ENCODE assay signal across 1 cellular context in genomic region chr6:166420351-166420750, GRCh38.
TF ChIP-seq lines count a peak whose summit lies in the region.

No MANE protein-coding gene starts in this region.

TF ChIP-seq in HepG2, 621 proteins besides CTCF, POLR2A, EP300 and RAD21 (continued from another document and continues in another):
- TF ChIP-seq ZBTB1 (CRISPR knock-in tag; IDR thresholded peaks at IDR 0.05; ENCODE audit: borderline replicate concordance) (no peak), EHMT2 (IDR thresholded peaks at IDR 0.05; ENCODE audit: borderline replicate concordance, low read depth, low read length) (peak; percentile 38; the same call in 1 of the 2 replicates), GPBP1L1 (CRISPR knock-in tag; IDR thresholded peaks at IDR 0.05) (no peak), HNF1A (IDR thresholded peaks at IDR 0.05; ENCODE audit: low read depth) (no peak), HNF1A (CRISPR knock-in tag; IDR thresholded peaks at IDR 0.05; ENCODE audit: borderline replicate concordance) (0 out of 2 replicates have a peak, but pooled peaks have one; percentile 19), ZNF556 (CRISPR knock-in tag; IDR thresholded peaks at IDR 0.05; ENCODE audit: borderline replicate concordance) (peak; percentile 63; the same call in 1 of the 2 replicates), STAG1 (CRISPR knock-in tag; IDR thresholded peaks at IDR 0.05) (peak; percentile 64), ARNTL (CRISPR knock-in tag; IDR thresholded peaks at IDR 0.05) (peak; percentile 67), SSRP1 (CRISPR knock-in tag; IDR thresholded peaks at IDR 0.05) (peak; percentile 64; the same call in 1 of the 2 replicates), HMG20A (CRISPR knock-in tag; IDR thresholded peaks at IDR 0.05; ENCODE audit: borderline replicate concordance) (peak; percentile 16; the same call in 1 of the 2 replicates), ZNF354B (CRISPR knock-in tag; IDR thresholded peaks at IDR 0.05) (no peak), ZMYM3 (CRISPR knock-in tag; IDR thresholded peaks at IDR 0.05) (peak; percentile 59; the same call in 1 of the 2 replicates), EEA1 (CRISPR knock-in tag; IDR thresholded peaks at IDR 0.05; ENCODE audit: borderline replicate concordance) (no peak), ZNF749 (CRISPR knock-in tag; IDR thresholded peaks at IDR 0.05; ENCODE audit: borderline replicate concordance) (no peak), THAP7 (CRISPR knock-in tag; IDR thresholded peaks at IDR 0.05) (no peak), ELF1 (CRISPR knock-in tag; IDR thresholded peaks at IDR 0.05) (no peak), KDM3A (CRISPR knock-in tag; IDR thresholded peaks at IDR 0.05; ENCODE audit: low read depth) (no peak), RXRA (CRISPR knock-in tag; IDR thresholded peaks at IDR 0.05) (no peak), ZNF784 (CRISPR knock-in tag; IDR thresholded peaks at IDR 0.05; ENCODE audit: borderline replicate concordance) (no peak; the same call in 1 of the 2 replicates), ZNF772 (CRISPR knock-in tag; IDR thresholded peaks at IDR 0.05) (0 out of 2 replicates have a peak, but pooled peaks have one; percentile 28), ZFP1 (CRISPR knock-in tag; IDR thresholded peaks at IDR 0.05) (0 out of 2 replicates have a peak, but pooled peaks have one; percentile 22), ATM (IDR thresholded peaks at IDR 0.05; ENCODE audit: borderline replicate concordance) (no peak), GZF1 (CRISPR knock-in tag; IDR thresholded peaks at IDR 0.05) (no peak), GTF3A (CRISPR knock-in tag; conservative IDR thresholded peaks at IDR 0.05) (0 out of 2 replicates have a peak, but pooled peaks have one; percentile 34), TRIM24 (CRISPR knock-in tag; IDR thresholded peaks at IDR 0.05) (no peak), MAFG (CRISPR knock-in tag; IDR thresholded peaks at IDR 0.05) (no peak), ZZZ3 (CRISPR knock-in tag; IDR thresholded peaks at IDR 0.05; ENCODE audit: borderline replicate concordance) (no peak), NCOR1 (IDR thresholded peaks at IDR 0.05; ENCODE audit: borderline replicate concordance, low read length) (no peak), ZNF33B (CRISPR knock-in tag; IDR thresholded peaks at IDR 0.05) (peak; percentile 36; the same call in 1 of the 2 replicates), REST (IDR thresholded peaks at IDR 0.05; ENCODE audit: borderline replicate concordance in 1 of 2, low read depth in 1 of 2, low read length in 2 of 2) (no peak; a peak in 1 of 4 replicates), SRY (CRISPR knock-in tag; IDR thresholded peaks at IDR 0.05) (no peak), ETV5 (CRISPR knock-in tag; IDR thresholded peaks at IDR 0.05; ENCODE audit: borderline replicate concordance) (peak; percentile 50; the same call in 1 of the 2 replicates), HDAC1 (CRISPR knock-in tag; IDR thresholded peaks at IDR 0.05) (peak; percentile 47; the same call in 1 of the 2 replicates), AGO1 (IDR thresholded peaks at IDR 0.05; ENCODE audit: low read depth, low read length, poor library complexity, severe bottlenecking) (no peak)
- TF ChIP-seq, protein P1, sequence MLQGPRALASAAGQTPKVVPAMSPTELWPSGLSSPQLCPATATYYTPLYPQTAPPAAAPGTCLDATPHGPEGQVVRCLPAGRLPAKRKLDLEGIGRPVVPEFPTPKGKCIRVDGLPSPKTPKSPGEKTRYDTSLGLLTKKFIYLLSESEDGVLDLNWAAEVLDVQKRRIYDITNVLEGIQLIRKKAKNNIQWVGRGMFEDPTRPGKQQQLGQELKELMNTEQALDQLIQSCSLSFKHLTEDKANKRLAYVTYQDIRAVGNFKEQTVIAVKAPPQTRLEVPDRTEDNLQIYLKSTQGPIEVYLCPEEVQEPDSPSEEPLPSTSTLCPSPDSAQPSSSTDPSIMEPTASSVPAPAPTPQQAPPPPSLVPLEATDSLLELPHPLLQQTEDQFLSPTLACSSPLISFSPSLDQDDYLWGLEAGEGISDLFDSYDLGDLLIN (CRISPR knock-in tag; IDR thresholded peaks at IDR 0.05; ENCODE audit: borderline replicate concordance) = no peak
- TF ChIP-seq, protein P2, sequence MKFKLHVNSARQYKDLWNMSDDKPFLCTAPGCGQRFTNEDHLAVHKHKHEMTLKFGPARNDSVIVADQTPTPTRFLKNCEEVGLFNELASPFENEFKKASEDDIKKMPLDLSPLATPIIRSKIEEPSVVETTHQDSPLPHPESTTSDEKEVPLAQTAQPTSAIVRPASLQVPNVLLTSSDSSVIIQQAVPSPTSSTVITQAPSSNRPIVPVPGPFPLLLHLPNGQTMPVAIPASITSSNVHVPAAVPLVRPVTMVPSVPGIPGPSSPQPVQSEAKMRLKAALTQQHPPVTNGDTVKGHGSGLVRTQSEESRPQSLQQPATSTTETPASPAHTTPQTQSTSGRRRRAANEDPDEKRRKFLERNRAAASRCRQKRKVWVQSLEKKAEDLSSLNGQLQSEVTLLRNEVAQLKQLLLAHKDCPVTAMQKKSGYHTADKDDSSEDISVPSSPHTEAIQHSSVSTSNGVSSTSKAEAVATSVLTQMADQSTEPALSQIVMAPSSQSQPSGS (CRISPR knock-in tag; IDR thresholded peaks at IDR 0.05) = peak; percentile 72
- TF ChIP-seq, protein P3, sequence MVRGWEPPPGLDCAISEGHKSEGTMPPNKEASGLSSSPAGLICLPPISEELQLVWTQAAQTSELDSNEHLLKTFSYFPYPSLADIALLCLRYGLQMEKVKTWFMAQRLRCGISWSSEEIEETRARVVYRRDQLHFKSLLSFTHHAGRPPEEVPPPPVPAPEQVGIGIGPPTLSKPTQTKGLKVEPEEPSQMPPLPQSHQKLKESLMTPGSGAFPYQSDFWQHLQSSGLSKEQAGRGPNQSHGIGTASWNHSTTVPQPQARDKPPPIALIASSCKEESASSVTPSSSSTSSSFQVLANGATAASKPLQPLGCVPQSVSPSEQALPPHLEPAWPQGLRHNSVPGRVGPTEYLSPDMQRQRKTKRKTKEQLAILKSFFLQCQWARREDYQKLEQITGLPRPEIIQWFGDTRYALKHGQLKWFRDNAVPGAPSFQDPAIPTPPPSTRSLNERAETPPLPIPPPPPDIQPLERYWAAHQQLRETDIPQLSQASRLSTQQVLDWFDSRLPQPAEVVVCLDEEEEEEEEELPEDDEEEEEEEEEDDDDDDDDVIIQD (CRISPR knock-in tag; IDR thresholded peaks at IDR 0.05; ENCODE audit: low read depth) = 0 out of 2 replicates have a peak, but pooled peaks have one; percentile 45
- TF ChIP-seq, protein P4, sequence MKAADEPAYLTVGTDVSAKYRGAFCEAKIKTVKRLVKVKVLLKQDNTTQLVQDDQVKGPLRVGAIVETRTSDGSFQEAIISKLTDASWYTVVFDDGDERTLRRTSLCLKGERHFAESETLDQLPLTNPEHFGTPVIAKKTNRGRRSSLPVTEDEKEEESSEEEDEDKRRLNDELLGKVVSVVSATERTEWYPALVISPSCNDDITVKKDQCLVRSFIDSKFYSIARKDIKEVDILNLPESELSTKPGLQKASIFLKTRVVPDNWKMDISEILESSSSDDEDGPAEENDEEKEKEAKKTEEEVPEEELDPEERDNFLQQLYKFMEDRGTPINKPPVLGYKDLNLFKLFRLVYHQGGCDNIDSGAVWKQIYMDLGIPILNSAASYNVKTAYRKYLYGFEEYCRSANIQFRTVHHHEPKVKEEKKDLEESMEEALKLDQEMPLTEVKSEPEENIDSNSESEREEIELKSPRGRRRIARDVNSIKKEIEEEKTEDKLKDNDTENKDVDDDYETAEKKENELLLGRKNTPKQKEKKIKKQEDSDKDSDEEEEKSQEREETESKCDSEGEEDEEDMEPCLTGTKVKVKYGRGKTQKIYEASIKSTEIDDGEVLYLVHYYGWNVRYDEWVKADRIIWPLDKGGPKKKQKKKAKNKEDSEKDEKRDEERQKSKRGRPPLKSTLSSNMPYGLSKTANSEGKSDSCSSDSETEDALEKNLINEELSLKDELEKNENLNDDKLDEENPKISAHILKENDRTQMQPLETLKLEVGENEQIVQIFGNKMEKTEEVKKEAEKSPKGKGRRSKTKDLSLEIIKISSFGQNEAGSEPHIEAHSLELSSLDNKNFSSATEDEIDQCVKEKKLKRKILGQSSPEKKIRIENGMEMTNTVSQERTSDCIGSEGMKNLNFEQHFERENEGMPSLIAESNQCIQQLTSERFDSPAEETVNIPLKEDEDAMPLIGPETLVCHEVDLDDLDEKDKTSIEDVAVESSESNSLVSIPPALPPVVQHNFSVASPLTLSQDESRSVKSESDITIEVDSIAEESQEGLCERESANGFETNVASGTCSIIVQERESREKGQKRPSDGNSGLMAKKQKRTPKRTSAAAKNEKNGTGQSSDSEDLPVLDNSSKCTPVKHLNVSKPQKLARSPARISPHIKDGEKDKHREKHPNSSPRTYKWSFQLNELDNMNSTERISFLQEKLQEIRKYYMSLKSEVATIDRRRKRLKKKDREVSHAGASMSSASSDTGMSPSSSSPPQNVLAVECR (CRISPR knock-in tag; IDR thresholded peaks at IDR 0.05; ENCODE audit: borderline replicate concordance) = no peak
- TF ChIP-seq, protein P5, sequence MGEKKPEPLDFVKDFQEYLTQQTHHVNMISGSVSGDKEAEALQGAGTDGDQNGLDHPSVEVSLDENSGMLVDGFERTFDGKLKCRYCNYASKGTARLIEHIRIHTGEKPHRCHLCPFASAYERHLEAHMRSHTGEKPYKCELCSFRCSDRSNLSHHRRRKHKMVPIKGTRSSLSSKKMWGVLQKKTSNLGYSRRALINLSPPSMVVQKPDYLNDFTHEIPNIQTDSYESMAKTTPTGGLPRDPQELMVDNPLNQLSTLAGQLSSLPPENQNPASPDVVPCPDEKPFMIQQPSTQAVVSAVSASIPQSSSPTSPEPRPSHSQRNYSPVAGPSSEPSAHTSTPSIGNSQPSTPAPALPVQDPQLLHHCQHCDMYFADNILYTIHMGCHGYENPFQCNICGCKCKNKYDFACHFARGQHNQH (CRISPR knock-in tag; IDR thresholded peaks at IDR 0.05) = 0 out of 2 replicates have a peak, but pooled peaks have one; percentile 48
